In genomic region chr2:54497738-54498680, GRCh38 we compare ENCODE assay signal across 8 cellular contexts. TPM values are rescaled to one million over a fixed set of nuclear protein-coding genes. Genes with fewer than 3 reads are reported as not detected.
A peak's percentile ranks its signal among the peaks of the same experiment; 100 is the strongest.
DNase-seq lines count a peak whose midpoint lies in the region; ATAC-seq, FAIRE-seq and TF ChIP-seq lines count a peak whose summit lies in the region.

No MANE protein-coding gene starts in this region.

- no peak overlapping the region for H3K27ac ChIP-seq in endothelial cell of umbilical vein (ENCODE audit: insufficient read depth, low read depth, low read length)
- H3K27ac ChIP-seq in RWPE1 = no peak overlapping the region

- peaks cover 8% of the 10 kb centered on the region for H3K4me1 ChIP-seq in endothelial cell of umbilical vein (ENCODE audit: control insufficient read depth, extremely low read depth, insufficient read depth, low read length)

- H3K36me3 ChIP-seq in endothelial cell of umbilical vein (ENCODE audit: control insufficient read depth in 2 of 2, extremely low read depth in 1 of 2, insufficient read depth in 2 of 2, low read length in 2 of 2) = no peaks in the 10 kb centered on the region

- H3K27ac Mint-ChIP-seq in stimulated activated effector memory CD8-positive, alpha-beta T cell treated with anti-CD3 and anti-CD28 coated beads, Interleukin-12 subunit alpha, Interleukin-12 subunit beta, amount 100 ng/mL, for 72 hours = no peak overlapping the region

- H3K4me2 ChIP-seq in endothelial cell of umbilical vein (ENCODE audit: insufficient read depth, low read length) = no peak overlapping the region

- dilution Hi-C loops in endothelial cell of umbilical vein (cut with MboI; ENCODE audit: extremely low pct_ligation_motif_present, low sequenced_read_pairs) = no loop called here

- POLR2A ChIA-PET in endothelial cell of umbilical vein (lab: Charles Lee) = no interaction called here
- POLR2A ChIA-PET in RWPE1 (lab: Yijun Ruan, JAX; ENCODE audit: low non-redundant PET) = no interaction called here

- intact Hi-C loops in endothelial cell of umbilical vein (cut with micrococcal nuclease) = no loop called here

- no peak overlapping the region for H2AFZ ChIP-seq in endothelial cell of umbilical vein (ENCODE audit: low read depth, low read length)

- no TSS peak for BruUV-seq in endothelial cell of umbilical vein (replicated peaks; lab: Mats Ljungman, UMichigan)

- H3K9me1 ChIP-seq in endothelial cell of umbilical vein (replicated peaks; ENCODE audit: control insufficient read depth, extremely low read depth, insufficient read depth, low read length) = no peaks in the 10 kb centered on the region

- H3K4me3 ChIP-seq in NB4 (ENCODE audit: low read depth, low read length) (no peak overlapping the region), endothelial cell of umbilical vein (replicated peaks in 1 of 3; ENCODE audit: insufficient read depth in 1 of 3, low read depth in 1 of 3, low read length in 3 of 3) (no peak overlapping the region)

- H3K36me3 Mint-ChIP-seq in stimulated activated effector memory CD8-positive, alpha-beta T cell treated with anti-CD3 and anti-CD28 coated beads, Interleukin-12 subunit alpha, Interleukin-12 subunit beta, amount 100 ng/mL, for 72 hours = no peaks in the 10 kb centered on the region

- no peaks in the 10 kb centered on the region for H4K20me1 ChIP-seq in endothelial cell of umbilical vein (replicated peaks; ENCODE audit: control insufficient read depth, extremely low read depth, insufficient read depth, low read length)

- TF ChIP-seq POLR2A in NB4 (IDR thresholded peaks at IDR 0.05; ENCODE audit: extremely low read depth, insufficient read length) = no peak
- TF ChIP-seq POLR2A in endothelial cell of umbilical vein (IDR thresholded peaks at IDR 0.05; ENCODE audit: low read depth, low read length) = no peak

- TF ChIP-seq CTCF in NB4 (IDR thresholded peaks at IDR 0.05; ENCODE audit: low read depth, low read length) (peak; percentile 44), endothelial cell of umbilical vein (IDR thresholded peaks at IDR 0.05; ENCODE audit: extremely low read depth in 1 of 2, insufficient read depth in 1 of 2, low read depth in 1 of 2, low read length in 2 of 2) (peak; percentile 27 to 48), RWPE1 (conservative IDR thresholded peaks at IDR 0.05; ENCODE audit: low read depth) (no peak)

- DNase-seq in DMS53 (lab: John Stamatoyannopoulos, UW) = peak; percentile 51
- peak; percentile 40 for DNase-seq in NB4 (ENCODE audit: low read depth)
- DNase-seq in endothelial cell of umbilical vein (ENCODE audit: low read depth, low spot score) = peak; percentile 77
- DNase-seq in myocyte (ENCODE audit: low read depth) = peak; percentile 61
- DNase-seq in activated T-cell treated with anti-CD3 and anti-CD28 coated beads, Interleukin-2, amount 50 U/mL, for 1 hour = no peak
- no peak for DNase-seq in stimulated activated effector memory CD8-positive, alpha-beta T cell treated with anti-CD3 and anti-CD28 coated beads, Interleukin-12 subunit alpha, Interleukin-12 subunit beta, amount 100 ng/mL, for 72 hours (ENCODE audit: low spot score in 2 of 2)
- DNase-seq in RWPE1 (ENCODE audit: low spot score) = no peak
- no peak for DNase-seq in dedifferentiated amniotic fluid mesenchymal stem cell (ENCODE audit: extremely low spot score)

- CTCF ChIA-PET in endothelial cell of umbilical vein (lab: Charles Lee) = interaction anchor here (0.9 to 4.2 kb wide), 8 partner anchors 17 to 390 kb away, joined by 3 to 21 read pairs (median 6); no protein-coding TSS in a partner anchor
- CTCF ChIA-PET in RWPE1 (lab: Yijun Ruan, JAX) = interaction anchor here (1.2 kb wide), 1 partner anchor 16 kb away, joined by 5 read pairs; no protein-coding TSS in a partner anchor

- no peaks in the 10 kb centered on the region for H3K4me1 Mint-ChIP-seq in stimulated activated effector memory CD8-positive, alpha-beta T cell treated with anti-CD3 and anti-CD28 coated beads, Interleukin-12 subunit alpha, Interleukin-12 subunit beta, amount 100 ng/mL, for 72 hours

- H3K4me3 Mint-ChIP-seq in stimulated activated effector memory CD8-positive, alpha-beta T cell treated with anti-CD3 and anti-CD28 coated beads, Interleukin-12 subunit alpha, Interleukin-12 subunit beta, amount 100 ng/mL, for 72 hours = no peak overlapping the region

- no peak for ATAC-seq in stimulated activated effector memory CD8-positive, alpha-beta T cell treated with anti-CD3 and anti-CD28 coated beads, Interleukin-12 subunit alpha, Interleukin-12 subunit beta, amount 100 ng/mL, for 72 hours

- H3K9me3 ChIP-seq in endothelial cell of umbilical vein (replicated peaks; ENCODE audit: control insufficient read depth, insufficient read depth, low read length) = no peaks in the 10 kb centered on the region

- H3K9ac ChIP-seq in endothelial cell of umbilical vein (replicated peaks; ENCODE audit: extremely low read depth, insufficient read depth, low read length) = no peak overlapping the region

- no peaks in the 10 kb centered on the region for H3K9me3 Mint-ChIP-seq in stimulated activated effector memory CD8-positive, alpha-beta T cell treated with anti-CD3 and anti-CD28 coated beads, Interleukin-12 subunit alpha, Interleukin-12 subunit beta, amount 100 ng/mL, for 72 hours

- no peaks in the 10 kb centered on the region for H3K27me3 ChIP-seq in endothelial cell of umbilical vein (ENCODE audit: control insufficient read depth in 2 of 2, insufficient read depth in 2 of 2, low read length in 2 of 2)

- FAIRE-seq in endothelial cell of umbilical vein (lab: Jason Lieb, UNC) = peak; percentile 70

- H3K79me2 ChIP-seq in endothelial cell of umbilical vein (ENCODE audit: control insufficient read depth, insufficient read depth, low read length) = no peaks in the 10 kb centered on the region

TF ChIP-seq in endothelial cell of umbilical vein, 7 proteins besides CTCF, POLR2A, EP300 and RAD21:
- TF ChIP-seq FOS (IDR thresholded peaks at IDR 0.05; ENCODE audit: borderline replicate concordance, insufficient read depth, low read length) = no peak
- no peak for TF ChIP-seq MAX (IDR thresholded peaks at IDR 0.05; ENCODE audit: insufficient read depth, insufficient read length)
- no peak for TF ChIP-seq POLR2AphosphoS5 (IDR thresholded peaks at IDR 0.05; ENCODE audit: insufficient read depth, low read depth, low read length)
- TF ChIP-seq JUN (IDR thresholded peaks at IDR 0.05; ENCODE audit: borderline replicate concordance, insufficient read depth, insufficient read length, low read depth) = no peak
- no peak for TF ChIP-seq EZH2 (IDR thresholded peaks at IDR 0.05; ENCODE audit: borderline replicate concordance, low read depth, low read length, severe bottlenecking)
- TF ChIP-seq MYC (IDR thresholded peaks at IDR 0.05; ENCODE audit: low read depth, low read length) = no peak
- no peak for TF ChIP-seq GATA2 (IDR thresholded peaks at IDR 0.05; ENCODE audit: insufficient read depth, insufficient read length, low read depth, low read length)
TF ChIP-seq in endothelial cell of umbilical vein: peak in this region for 0.

RNA-seq across cellular contexts. Expression of gene SPTBN1, which starts 41.9 kb away (rescaled TPM):
- 320 and 328 TPM in 2 replicates for total RNA-seq in endothelial cell of umbilical vein
- polyA plus RNA-seq in endothelial cell of umbilical vein = 49.1 and 63.3 TPM in 2 replicates
- polyA plus RNA-seq in endothelial cell of umbilical vein (2011; cell fraction: cytosol; rRNA removed) = 38.1 and 40.3 TPM in 2 replicates
- polyA plus RNA-seq in endothelial cell of umbilical vein (2011; cell fraction: nucleus; rRNA removed) = 600 and 687 TPM in 2 replicates
- polyA plus RNA-seq in endothelial cell of umbilical vein (2012) = 196 and 207 TPM in 2 replicates
- 232 and 261 TPM in 2 replicates for polyA minus RNA-seq in endothelial cell of umbilical vein
- 23.1 TPM for polyA minus RNA-seq in endothelial cell of umbilical vein (2011; cell fraction: cytosol; rRNA and poly(A)+ RNA removed)
- 636 and 685 TPM in 2 replicates for polyA minus RNA-seq in endothelial cell of umbilical vein (2011; cell fraction: nucleus; rRNA and poly(A)+ RNA removed)
- total RNA-seq in myocyte = 277 and 308 TPM in 2 replicates
- polyA plus RNA-seq in myocyte (2012) = 222 TPM

Comparison
In these comparisons a context has a peak if more than half of its experiments do, and no peak if none do; other contexts are left out.
1. DNase-seq: peak in DMS53 (single experiment), NB4 (single experiment), endothelial cell of umbilical vein (single experiment) and myocyte (single experiment); none in activated T-cell treated with anti-CD3 and anti-CD28 coated beads, Interleukin-2, amount 50 U/mL, for 1 hour (single experiment), stimulated activated effector memory CD8-positive, alpha-beta T cell treated with anti-CD3 and anti-CD28 coated beads, Interleukin-12 subunit alpha, Interleukin-12 subunit beta, amount 100 ng/mL, for 72 hours (0 of 2), RWPE1 (single experiment) and dedifferentiated amniotic fluid mesenchymal stem cell (single experiment).